30 cellular contexts compared by ENCODE assay signal in genomic region chr20:45510242-45510862, GRCh38. TPM values are rescaled to one million over a fixed set of nuclear protein-coding genes. Genes with fewer than 3 reads are reported as not detected.
"Had no signal": no experiment of that assay in that cellular context is flagged by ENCODE, and none has a peak within 500 bp of the region (broad histone marks: within the 10 kb centered on the region; RNA-seq: fewer than 3 reads in every experiment).

No MANE protein-coding gene starts in this region.

- H3K9me3 ChIP-seq: ascending aorta, neutrophil, pancreas, psoas muscle, tibial artery had no signal

- H3K4me1 Mint-ChIP-seq: activated naive CD4-positive, alpha-beta T cell treated with anti-CD3 and anti-CD28 coated beads, Interleukin-2, amount 50 U/mL, for 24 hours; central memory CD8-positive, alpha-beta T cell; nephron had no signal

- H3K27ac ChIP-seq: ascending aorta, brain microvascular endothelial cell, neutrophil, pancreas, psoas muscle, tibial artery had no signal

- H3K9me3 Mint-ChIP-seq: activated naive CD4-positive, alpha-beta T cell treated with anti-CD3 and anti-CD28 coated beads, Interleukin-2, amount 50 U/mL, for 24 hours; activated T-helper 1 cell treated with anti-CD3 and anti-CD28 coated beads, Interleukin-12 subunit alpha, Interleukin-12 subunit beta, Interleukin-2, Interleukin-4 antibody, amounts not matched to agents 30 ng/mL and 10 ng/mL and 1 ng/mL, durations not matched to agents 14 hours and 24 hours and 36 hours; central memory CD8-positive, alpha-beta T cell; memory B cell; nephron had no signal

- H3K36me3 Mint-ChIP-seq: activated naive CD4-positive, alpha-beta T cell treated with anti-CD3 and anti-CD28 coated beads, Interleukin-2, amount 50 U/mL, for 24 hours; memory B cell had no signal

- H3K4me3 Mint-ChIP-seq: activated CD8-positive, alpha-beta T cell treated with anti-CD3 and anti-CD28 coated beads, Interleukin-2, amount 10 ng/mL, durations not matched to agents 7 days and 5 days; activated naive CD4-positive, alpha-beta T cell treated with anti-CD3 and anti-CD28 coated beads, Interleukin-2, amount 50 U/mL, for 24 hours; activated T-helper 1 cell treated with anti-CD3 and anti-CD28 coated beads, Interleukin-12 subunit alpha, Interleukin-12 subunit beta, Interleukin-2, Interleukin-4 antibody, amounts not matched to agents 30 ng/mL and 10 ng/mL and 1 ng/mL, durations not matched to agents 14 hours and 24 hours and 36 hours; central memory CD8-positive, alpha-beta T cell; memory B cell; nephron had no signal

- H3K27ac Mint-ChIP-seq: activated CD8-positive, alpha-beta T cell treated with anti-CD3 and anti-CD28 coated beads, Interleukin-2, amount 10 ng/mL, durations not matched to agents 7 days and 5 days; activated naive CD4-positive, alpha-beta T cell treated with anti-CD3 and anti-CD28 coated beads, Interleukin-2, amount 50 U/mL, for 24 hours; activated T-helper 1 cell treated with anti-CD3 and anti-CD28 coated beads, Interleukin-12 subunit alpha, Interleukin-12 subunit beta, Interleukin-2, Interleukin-4 antibody, amounts not matched to agents 30 ng/mL and 10 ng/mL and 1 ng/mL, durations not matched to agents 14 hours and 24 hours and 36 hours; memory B cell had no signal

- H3K4me1 ChIP-seq: ascending aorta, pancreas, psoas muscle, tibial artery had no signal

- ATAC-seq: activated CD8-positive, alpha-beta T cell treated with anti-CD3 and anti-CD28 coated beads, Interleukin-2, amount 10 ng/mL, durations not matched to agents 7 days and 5 days; esophagus mucosa; pancreas; psoas muscle; right cardiac atrium; stimulated activated naive CD8-positive, alpha-beta T cell treated with anti-CD3 and anti-CD28 coated beads, Interleukin-15, Interleukin-2, amounts not matched to agents 100 U/mL and 50 U/mL, for 24 hours had no signal

- H3K36me3 ChIP-seq: ascending aorta, brain microvascular endothelial cell, neutrophil, pancreas, tibial artery had no signal

- H3K27me3 ChIP-seq: ascending aorta, brain microvascular endothelial cell, pancreas had no signal

- DNase-seq: activated CD4-positive, alpha-beta T cell treated with anti-CD3 and anti-CD28 coated beads for 1 hour; activated CD4-positive, alpha-beta T cell treated with anti-CD3 and anti-CD28 coated beads, Interleukin-2, amount 50 U/mL, for 1 hour; activated CD8-positive, alpha-beta T cell treated with anti-CD3 and anti-CD28 coated beads, Interleukin-2, amount 10 ng/mL, durations not matched to agents 7 days and 5 days; activated gamma-delta T cell; brain microvascular endothelial cell; effector memory CD4-positive, alpha-beta T cell; foreskin fibroblast; hippocampal formation; pancreas; psoas muscle; right cardiac atrium; stimulated activated CD4-positive, alpha-beta T cell treated with anti-CD3 and anti-CD28 coated beads, Interleukin-4, amount 100 ng/mL, for 24 hours; stimulated activated naive CD8-positive, alpha-beta T cell treated with anti-CD3 and anti-CD28 coated beads, Interleukin-15, Interleukin-2, amounts not matched to agents 100 U/mL and 50 U/mL, for 24 hours; T-helper 9 cell; tibial artery had no signal

- H3K4me3 ChIP-seq: ascending aorta, pancreas, psoas muscle, tibial artery had no signal

- FAIRE-seq: colon, pancreas had no signal

RNA-seq across cellular contexts. Expression of gene SPINT3, which starts 5.1 kb away (rescaled TPM):
- total RNA-seq: activated CD8-positive, alpha-beta T cell treated with anti-CD3 and anti-CD28 coated beads, Interleukin-2, amount 10 ng/mL, durations not matched to agents 7 days and 5 days; activated T-helper 1 cell treated with anti-CD3 and anti-CD28 coated beads, Interleukin-12 subunit alpha, Interleukin-12 subunit beta, Interleukin-2, Interleukin-4 antibody, amounts not matched to agents 30 ng/mL and 10 ng/mL and 1 ng/mL, durations not matched to agents 14 hours and 24 hours and 36 hours; ascending aorta; dermis microvascular lymphatic vessel endothelial cell; esophagus mucosa; liver; mononuclear cell; myocyte; pancreas; psoas muscle; right cardiac atrium; T-helper 1 cell treated with Interleukin-12 subunit alpha and Interleukin-12 subunit beta and Interleukin-4 antibody, amounts not matched to agents 30 ng/mL and 1 ng/mL, for 36 hours; ureter had no signal

RNA-seq across cellular contexts. Expression of gene WFDC6, which starts 28.9 kb away (rescaled TPM):
- total RNA-seq: activated CD8-positive, alpha-beta T cell treated with anti-CD3 and anti-CD28 coated beads, Interleukin-2, amount 10 ng/mL, durations not matched to agents 7 days and 5 days; activated T-helper 1 cell treated with anti-CD3 and anti-CD28 coated beads, Interleukin-12 subunit alpha, Interleukin-12 subunit beta, Interleukin-2, Interleukin-4 antibody, amounts not matched to agents 30 ng/mL and 10 ng/mL and 1 ng/mL, durations not matched to agents 14 hours and 24 hours and 36 hours; ascending aorta; dermis microvascular lymphatic vessel endothelial cell; esophagus mucosa; liver; mononuclear cell; myocyte; pancreas; psoas muscle; right cardiac atrium; T-helper 1 cell treated with Interleukin-12 subunit alpha and Interleukin-12 subunit beta and Interleukin-4 antibody, amounts not matched to agents 30 ng/mL and 1 ng/mL, for 36 hours; ureter had no signal

RNA-seq across cellular contexts. Expression of gene EPPIN, which starts 36.8 kb away (rescaled TPM):
- total RNA-seq: activated CD8-positive, alpha-beta T cell treated with anti-CD3 and anti-CD28 coated beads, Interleukin-2, amount 10 ng/mL, durations not matched to agents 7 days and 5 days; activated T-helper 1 cell treated with anti-CD3 and anti-CD28 coated beads, Interleukin-12 subunit alpha, Interleukin-12 subunit beta, Interleukin-2, Interleukin-4 antibody, amounts not matched to agents 30 ng/mL and 10 ng/mL and 1 ng/mL, durations not matched to agents 14 hours and 24 hours and 36 hours; ascending aorta; dermis microvascular lymphatic vessel endothelial cell; esophagus mucosa; liver; mononuclear cell; myocyte; pancreas; psoas muscle; T-helper 1 cell treated with Interleukin-12 subunit alpha and Interleukin-12 subunit beta and Interleukin-4 antibody, amounts not matched to agents 30 ng/mL and 1 ng/mL, for 36 hours; ureter had no signal

RNA-seq across cellular contexts. Expression of gene WFDC2, which starts 40.8 kb away (rescaled TPM):
- total RNA-seq: activated CD8-positive, alpha-beta T cell treated with anti-CD3 and anti-CD28 coated beads, Interleukin-2, amount 10 ng/mL, durations not matched to agents 7 days and 5 days; activated T-helper 1 cell treated with anti-CD3 and anti-CD28 coated beads, Interleukin-12 subunit alpha, Interleukin-12 subunit beta, Interleukin-2, Interleukin-4 antibody, amounts not matched to agents 30 ng/mL and 10 ng/mL and 1 ng/mL, durations not matched to agents 14 hours and 24 hours and 36 hours; dermis microvascular lymphatic vessel endothelial cell; liver; mononuclear cell; myocyte had no signal
